In the genomic region with DNA sequence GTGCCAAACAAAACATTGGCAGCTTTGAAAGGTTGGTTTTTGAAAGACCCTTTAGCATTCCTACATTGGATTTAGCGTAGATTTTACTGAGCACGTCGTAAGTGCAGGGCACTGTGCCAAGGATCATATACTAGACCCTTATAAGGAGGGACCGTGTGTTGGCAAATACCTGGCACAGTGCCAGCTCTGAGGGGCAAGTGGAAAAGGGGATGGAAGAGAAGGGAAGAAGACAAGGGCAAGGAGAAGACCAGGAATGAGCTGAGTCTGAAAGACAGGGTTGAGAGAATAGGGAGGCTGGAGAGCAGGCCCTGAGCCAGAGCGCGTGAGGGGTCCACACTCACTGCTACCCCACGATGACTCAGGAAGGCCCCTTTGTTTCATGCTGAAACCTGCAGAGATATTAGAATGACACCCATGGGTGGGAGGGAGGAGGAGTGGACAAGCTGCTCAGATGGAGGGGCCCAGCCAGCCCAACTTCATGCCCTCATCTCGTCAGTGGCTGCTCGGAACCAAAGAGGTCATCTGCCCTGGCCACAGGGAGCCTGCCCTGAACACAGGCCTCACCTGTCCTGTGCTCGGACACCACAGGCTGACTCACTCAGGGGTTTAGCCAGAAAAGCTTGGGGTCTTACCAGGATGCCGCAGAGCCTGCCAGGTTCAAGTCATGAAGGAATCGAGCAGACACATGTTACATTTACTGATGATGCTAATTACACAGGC, we compare ENCODE assay signal across 14 cellular contexts. TPM values are rescaled to one million over a fixed set of nuclear protein-coding genes. Genes with fewer than 3 reads are reported as not detected.
DNase-seq lines count a peak whose midpoint lies in the region; ATAC-seq and TF ChIP-seq lines count a peak whose summit lies in the region.
"Had no signal": no experiment of that assay in that cellular context is flagged by ENCODE, and none has a peak within 500 bp of the region (broad histone marks: within the 10 kb centered on the region; RNA-seq: fewer than 3 reads in every experiment).

No MANE protein-coding gene starts in this region.

- POLR2A ChIA-PET in naive thymus-derived CD4-positive, alpha-beta T cell (lab: Charles Lee) = no interaction called here

- no peaks in the 10 kb centered on the region for H4K20me1 ChIP-seq in GM23338 (replicated peaks; ENCODE audit: insufficient read depth)

- H3K4me3 ChIP-seq in GM23338 (no peak overlapping the region), vagina (no peak overlapping the region), H7 (ENCODE audit: insufficient read depth, low read depth, low read length) (no peak overlapping the region)
- no peak overlapping the region for H3K4me3 ChIP-seq in naive thymus-derived CD4-positive, alpha-beta T cell (ENCODE audit: low read length)

- H3K36me3 ChIP-seq in GM23338 (ENCODE audit: insufficient read depth) = no peaks in the 10 kb centered on the region
- peaks cover 0 to 60% (median 0%) of the 10 kb centered on the region in 3 experiments for H3K36me3 ChIP-seq in naive thymus-derived CD4-positive, alpha-beta T cell (ENCODE audit: control insufficient read depth in 2 of 3, insufficient read depth in 3 of 3, low read length in 3 of 3)
- peaks cover 0 to 13% of the 10 kb centered on the region in 2 donors for H3K36me3 ChIP-seq in vagina
- peaks cover 3% of the 10 kb centered on the region for H3K36me3 ChIP-seq in H7 (replicated peaks; ENCODE audit: control insufficient read depth, insufficient read depth, low read length)

- peaks cover 72% of the 10 kb centered on the region for H3K4me1 Mint-ChIP-seq in GM23338
- peaks cover 14% of the 10 kb centered on the region for H3K4me1 Mint-ChIP-seq in activated naive CD8-positive, alpha-beta T cell treated with anti-CD3 and anti-CD28 coated beads for 36 hours
- peaks cover 4 to 21% (median 16%) of the 10 kb centered on the region in 7 donors for H3K4me1 Mint-ChIP-seq in naive thymus-derived CD4-positive, alpha-beta T cell

- intact Hi-C loops in naive thymus-derived CD4-positive, alpha-beta T cell (cut with micrococcal nuclease) = no loop called here
- intact Hi-C loops in vagina (cut with DNase I) = no loop called here

- CTCF ChIA-PET in naive thymus-derived CD4-positive, alpha-beta T cell (lab: Charles Lee) = interaction anchor here (0.6 kb wide), 1 partner anchor 107 kb away, joined by 3 read pairs; no protein-coding TSS in a partner anchor

- no peak overlapping the region for H3K4me3 Mint-ChIP-seq in GM23338
- H3K4me3 Mint-ChIP-seq in activated naive CD8-positive, alpha-beta T cell treated with anti-CD3 and anti-CD28 coated beads for 36 hours = no peak overlapping the region
- H3K4me3 Mint-ChIP-seq in naive thymus-derived CD4-positive, alpha-beta T cell = no peak overlapping the region

- H3K36me3 Mint-ChIP-seq in GM23338 (ENCODE audit: low read depth) = peaks cover 19% of the 10 kb centered on the region
- H3K36me3 Mint-ChIP-seq in activated naive CD8-positive, alpha-beta T cell treated with anti-CD3 and anti-CD28 coated beads for 36 hours = peaks cover 14% of the 10 kb centered on the region
- H3K36me3 Mint-ChIP-seq in naive thymus-derived CD4-positive, alpha-beta T cell = peaks cover 0 to 10% (median 5%) of the 10 kb centered on the region in 5 donors

- no peaks in the 10 kb centered on the region for H3K9me2 ChIP-seq in GM23338 (ENCODE audit: insufficient read depth)

- no peaks in the 10 kb centered on the region for H3K79me2 ChIP-seq in GM23338 (replicated peaks; ENCODE audit: insufficient read depth)

- ATAC-seq in GM23338 = no peak
- no peak for ATAC-seq in naive thymus-derived CD4-positive, alpha-beta T cell
- no peak for ATAC-seq in GM19351 (IDR thresholded peaks at IDR 0.05; ENCODE audit: unreplicated experiment)
- ATAC-seq: left cardiac atrium had no signal

- H3K27ac Mint-ChIP-seq in GM23338 = peak overlapping the region; percentile 28
- H3K27ac Mint-ChIP-seq in activated naive CD8-positive, alpha-beta T cell treated with anti-CD3 and anti-CD28 coated beads for 36 hours = peak overlapping the region; percentile 68
- H3K27ac Mint-ChIP-seq in naive thymus-derived CD4-positive, alpha-beta T cell = peak overlapping the region in 8 of 9 donors; percentile 7 to 89 (median 40)

- TF ChIP-seq POLR2A in vagina (IDR thresholded peaks at IDR 0.05) = no peak

- TF ChIP-seq CTCF in GM23338 (conservative IDR thresholded peaks at IDR 0.05; ENCODE audit: low read depth in 2 of 2) = no peak
- no peak for TF ChIP-seq CTCF in vagina (IDR thresholded peaks at IDR 0.05)

- H2AFZ ChIP-seq in GM23338 = no peak overlapping the region

- H3K27ac ChIP-seq in GM23338 (ENCODE audit: low read depth) (no peak overlapping the region), vagina (no peak overlapping the region)
- H3K27ac ChIP-seq in naive thymus-derived CD4-positive, alpha-beta T cell (ENCODE audit: low read depth, low read length) = no peak overlapping the region

- no peaks in the 10 kb centered on the region for H3K27me3 ChIP-seq in GM23338 (ENCODE audit: insufficient read depth)
- no peaks in the 10 kb centered on the region for H3K27me3 ChIP-seq in naive thymus-derived CD4-positive, alpha-beta T cell (ENCODE audit: control insufficient read depth in 2 of 2, insufficient read depth in 2 of 2, low read length in 2 of 2)
- no peaks in the 10 kb centered on the region for H3K27me3 ChIP-seq in vagina
- H3K27me3 ChIP-seq in H7 (ENCODE audit: control insufficient read depth, insufficient read depth, low read length) = no peaks in the 10 kb centered on the region

- H3F3A ChIP-seq in GM23338 (replicated peaks; ENCODE audit: low read depth) = peaks cover 23% of the 10 kb centered on the region

- H3K4me2 ChIP-seq in GM23338 = no peak overlapping the region

- DNase-seq in DMS79 treated with DMSO at 0.1 percent for 48 hours (lab: John Stamatoyannopoulos, UW) (peak; percentile 9), DMS79 (lab: John Stamatoyannopoulos, UW) (no peak), GM23338 (ENCODE audit: low spot score) (no peak), vagina (ENCODE audit: extremely low spot score in 2 of 2) (no peak), H7 (no peak)
- no peak for DNase-seq in activated naive CD8-positive, alpha-beta T cell treated with anti-CD3 and anti-CD28 coated beads for 36 hours
- DNase-seq in naive thymus-derived CD4-positive, alpha-beta T cell = no peak
- DNase-seq: activated CD8-positive, alpha-beta memory T cell treated with anti-CD3 and anti-CD28 coated beads, Interleukin-2, amount 50 U/mL, for 48 hours; GDM1; Karpas-422; left cardiac atrium; NCI-H1436 treated with DMSO at 0.1 percent for 48 hours; NCI-H510A treated with DMSO at 0.1 percent for 48 hours had no signal

- H3K9me3 Mint-ChIP-seq in GM23338 = no peaks in the 10 kb centered on the region; the same call in 2 of the 3 replicates
- no peaks in the 10 kb centered on the region for H3K9me3 Mint-ChIP-seq in activated naive CD8-positive, alpha-beta T cell treated with anti-CD3 and anti-CD28 coated beads for 36 hours
- H3K9me3 Mint-ChIP-seq in naive thymus-derived CD4-positive, alpha-beta T cell = peaks cover 0 to 2% (median 0%) of the 10 kb centered on the region in 11 donors

- no peaks in the 10 kb centered on the region for H3K9me3 ChIP-seq in naive thymus-derived CD4-positive, alpha-beta T cell (ENCODE audit: control insufficient read depth in 2 of 3, low read length in 3 of 3)
- H3K9me3 ChIP-seq in vagina = no peaks in the 10 kb centered on the region

- peaks cover 40% of the 10 kb centered on the region for H3K4me1 ChIP-seq in GM23338 (ENCODE audit: insufficient read depth)
- peaks cover 5 to 8% of the 10 kb centered on the region in 2 donors for H3K4me1 ChIP-seq in naive thymus-derived CD4-positive, alpha-beta T cell (ENCODE audit: control insufficient read depth in 2 of 2, insufficient read depth in 2 of 2, low read length in 2 of 2)
- H3K4me1 ChIP-seq in vagina = peaks cover 7% of the 10 kb centered on the region

- peaks cover 19% of the 10 kb centered on the region for H3K27me3 Mint-ChIP-seq in GM23338 (ENCODE audit: insufficient read depth, low read depth, poor library complexity)
- H3K27me3 Mint-ChIP-seq in activated naive CD8-positive, alpha-beta T cell treated with anti-CD3 and anti-CD28 coated beads for 36 hours = no peaks in the 10 kb centered on the region
- H3K27me3 Mint-ChIP-seq in naive thymus-derived CD4-positive, alpha-beta T cell = peaks cover 0 to 3% (median 0%) of the 10 kb centered on the region in 5 donors

TF ChIP-seq in GM23338, 12 proteins besides CTCF, POLR2A, EP300 and RAD21 (continues in another document):
- TF ChIP-seq JUNB (IDR thresholded peaks at IDR 0.05; ENCODE audit: unreplicated experiment) = no peak
- no peak for TF ChIP-seq CREB1 (CRISPR knock-in tag; IDR thresholded peaks at IDR 0.05; ENCODE audit: low read depth)
- TF ChIP-seq ZNF331 (CRISPR knock-in tag; IDR thresholded peaks at IDR 0.05; ENCODE audit: low read depth) = no peak
- TF ChIP-seq POLR2AphosphoS5 (IDR thresholded peaks at IDR 0.05; ENCODE audit: low read depth) = no peak
- no peak for TF ChIP-seq ZNF114 (CRISPR knock-in tag; IDR thresholded peaks at IDR 0.05)
- no peak for TF ChIP-seq ETS1 (IDR thresholded peaks at IDR 0.05)

RNA-seq across cellular contexts. Expression of gene RAB35, which starts 25.0 kb away (rescaled TPM):
- total RNA-seq in GM23338 (2014; rRNA removed; shearing (Covaris generic)) = 15.9 and 16.9 TPM in 2 replicates
- 9.9 and 12.6 TPM in 2 replicates for polyA plus RNA-seq in GM23338 (2016; fragmentation: Nextera tagmentation; extraction: Ambion mirVana)
- total RNA-seq in activated naive CD8-positive, alpha-beta T cell treated with anti-CD3 and anti-CD28 coated beads for 36 hours = 10 to 100 TPM; 53.8 to 54.3 TPM
- 10 to 100 TPM; 45.8 to 77.3 (median 59.3) TPM for total RNA-seq in naive thymus-derived CD4-positive, alpha-beta T cell
- 10 to 100 TPM; 14.5 to 21.0 TPM for polyA plus RNA-seq in naive thymus-derived CD4-positive, alpha-beta T cell
- total RNA-seq in vagina = 30.9 TPM
- 38.4 and 42.8 TPM in 2 replicates for total RNA-seq in H7 (2014; rRNA removed; shearing (Covaris generic))
